ENCODE assay signal across 33 cellular contexts in genomic region chrX:55167124-55167523, GRCh38. TPM values are rescaled to one million over a fixed set of nuclear protein-coding genes. Genes with fewer than 3 reads are reported as not detected.
DNase-seq lines count a peak whose midpoint lies in the region; FAIRE-seq and TF ChIP-seq lines count a peak whose summit lies in the region.
"Had no signal": no experiment of that assay in that cellular context is flagged by ENCODE, and none has a peak within 500 bp of the region (broad histone marks: within the 10 kb centered on the region; RNA-seq: fewer than 3 reads in every experiment).

No MANE protein-coding gene starts in this region.

- FAIRE-seq in astrocyte (lab: Jason Lieb, UNC): peak; percentile 75
- FAIRE-seq: islet of Langerhans had no signal

- no peak overlapping the region for H2BK5ac ChIP-seq in mesenchymal stem cell (ENCODE audit: low read depth, low read length, poor library complexity, severe bottlenecking)

- H4K91ac ChIP-seq in mesenchymal stem cell (ENCODE audit: low read length): no peak overlapping the region

- no peak overlapping the region for H3K4me2 ChIP-seq in astrocyte (ENCODE audit: low read length)
- H3K4me2 ChIP-seq in mesenchymal stem cell (ENCODE audit: low read length, poor library complexity, severe bottlenecking): no peak overlapping the region

- H2AK5ac ChIP-seq in mesenchymal stem cell (ENCODE audit: low read length, severe bottlenecking): no peak overlapping the region

- no peak overlapping the region for H3K18ac ChIP-seq in mesenchymal stem cell (ENCODE audit: low read depth in 1 of 2, low read length in 2 of 2)

- no peak overlapping the region for H3K4me3 ChIP-seq in astrocyte (ENCODE audit: insufficient read depth, low read depth, low read length)
- no peak overlapping the region for H3K4me3 ChIP-seq in mesenchymal stem cell (ENCODE audit: insufficient read depth in 1 of 2, low read depth in 1 of 2, low read length in 2 of 2)
- H3K4me3 ChIP-seq: colonic mucosa, esophagus squamous epithelium, Peyer's patch, SK-N-MC, tibial nerve had no signal

- no peak overlapping the region for H2BK15ac ChIP-seq in mesenchymal stem cell (ENCODE audit: low read depth, poor library complexity, severe bottlenecking)

- H3K36me3 Mint-ChIP-seq in astrocyte (ENCODE audit: low read depth, unreplicated experiment): no peaks in the 10 kb centered on the region
- H3K36me3 Mint-ChIP-seq: CD8-positive, alpha-beta T cell; IgD-negative memory B cell had no signal

- H3K27ac ChIP-seq in astrocyte (ENCODE audit: low read depth, low read length) (no peak overlapping the region), mesenchymal stem cell (ENCODE audit: low read length, poor library complexity, severe bottlenecking) (no peak overlapping the region)
- H3K27ac ChIP-seq: 22Rv1, colonic mucosa, esophagus squamous epithelium, HL-60, Peyer's patch, SK-N-MC, tibial nerve had no signal

- H3K9ac ChIP-seq in astrocyte (ENCODE audit: low read length) (no peak overlapping the region), mesenchymal stem cell (ENCODE audit: low read length) (no peak overlapping the region)

- no peaks in the 10 kb centered on the region for H3K79me2 ChIP-seq in astrocyte (ENCODE audit: insufficient read depth, low read length)

- H3K4me1 ChIP-seq in astrocyte (ENCODE audit: insufficient read depth, low read length): no peaks in the 10 kb centered on the region
- no peaks in the 10 kb centered on the region for H3K4me1 ChIP-seq in mesenchymal stem cell (ENCODE audit: control insufficient read depth, insufficient read depth, low read depth, low read length)
- H3K4me1 ChIP-seq: colonic mucosa, esophagus squamous epithelium, Peyer's patch, tibial nerve had no signal

- H3K36me3 ChIP-seq in astrocyte (ENCODE audit: insufficient read depth, low read length): no peaks in the 10 kb centered on the region
- H3K36me3 ChIP-seq in mesenchymal stem cell (ENCODE audit: control insufficient read depth in 1 of 2, insufficient read depth in 2 of 2, low read depth in 1 of 2, low read length in 2 of 2): no peaks in the 10 kb centered on the region
- H3K36me3 ChIP-seq: colonic mucosa, esophagus squamous epithelium, Peyer's patch, tibial nerve had no signal

- H2BK12ac ChIP-seq in mesenchymal stem cell (ENCODE audit: low read length in 2 of 2): no peak overlapping the region

- H3K23ac ChIP-seq in mesenchymal stem cell (ENCODE audit: low read length in 2 of 2): no peak overlapping the region

- H3K4me3 Mint-ChIP-seq in astrocyte (ENCODE audit: unreplicated experiment): no peak overlapping the region
- H3K4me3 Mint-ChIP-seq: activated CD4-positive, alpha-beta T cell treated with anti-CD3 and anti-CD28 coated beads, Interleukin-2, amount 10 ng/mL, durations not matched to agents 24 days and 14 days; activated T-cell treated with anti-CD3 and anti-CD28 coated beads, Interleukin-2, amount 50 U/mL, for 4 hours; CD8-positive, alpha-beta T cell; effector memory CD8-positive, alpha-beta T cell; H9; IgD-negative memory B cell; stimulated activated naive CD8-positive, alpha-beta T cell treated with anti-CD3 and anti-CD28 coated beads, Interleukin-15, amount 100 ng/mL, for 72 hours had no signal

- no peaks in the 10 kb centered on the region for H3K9me3 ChIP-seq in astrocyte (ENCODE audit: insufficient read depth, low read depth, low read length)
- H3K9me3 ChIP-seq in mesenchymal stem cell (ENCODE audit: control insufficient read depth, low read length): no peaks in the 10 kb centered on the region
- H3K9me3 ChIP-seq: colonic mucosa, esophagus squamous epithelium, Peyer's patch, tibial nerve had no signal

- no peaks in the 10 kb centered on the region for H3K27me3 ChIP-seq in astrocyte (ENCODE audit: insufficient read depth, low read length)
- H3K27me3 ChIP-seq in mesenchymal stem cell (ENCODE audit: control insufficient read depth in 1 of 2, insufficient read depth in 1 of 2, low read length in 2 of 2): peaks cover 0 to 7% of the 10 kb centered on the region in 2 experiments
- H3K27me3 ChIP-seq: colonic mucosa, esophagus squamous epithelium, Peyer's patch had no signal

- no peak overlapping the region for H2AFZ ChIP-seq in astrocyte (ENCODE audit: low read depth, low read length)
- no peak overlapping the region for H2AFZ ChIP-seq in mesenchymal stem cell (ENCODE audit: low read depth, low read length)

- no peaks in the 10 kb centered on the region for H3K27me3 Mint-ChIP-seq in astrocyte (ENCODE audit: low read depth, unreplicated experiment)
- H3K27me3 Mint-ChIP-seq: effector memory CD8-positive, alpha-beta T cell; IgD-negative memory B cell; progenitor cell of endocrine pancreas; stimulated activated naive CD8-positive, alpha-beta T cell treated with anti-CD3 and anti-CD28 coated beads, Interleukin-15, amount 100 ng/mL, for 72 hours had no signal

- H3K9me3 Mint-ChIP-seq in astrocyte (ENCODE audit: unreplicated experiment): peaks cover 3% of the 10 kb centered on the region
- H3K9me3 Mint-ChIP-seq: activated CD4-positive, alpha-beta T cell treated with anti-CD3 and anti-CD28 coated beads, Interleukin-2, amount 10 ng/mL, durations not matched to agents 24 days and 14 days; activated T-cell treated with anti-CD3 and anti-CD28 coated beads, Interleukin-2, amount 50 U/mL, for 4 hours; CD8-positive, alpha-beta T cell; effector memory CD8-positive, alpha-beta T cell had no signal

- TF ChIP-seq CTCF in astrocyte (IDR thresholded peaks at IDR 0.05; ENCODE audit: insufficient read depth, low read depth, low read length) (no peak), GM13977 (IDR thresholded peaks at IDR 0.05; ENCODE audit: extremely low read depth, insufficient read depth, missing control alignments) (no peak)

- no peak overlapping the region for H4K8ac ChIP-seq in mesenchymal stem cell (ENCODE audit: low read length)

- no peak overlapping the region for H3K4ac ChIP-seq in mesenchymal stem cell (ENCODE audit: low read depth in 1 of 2, low read length in 2 of 2)

- H3K14ac ChIP-seq in mesenchymal stem cell (ENCODE audit: low read length in 2 of 2): no peak overlapping the region

- 50% methylated on average over 1 of the region's 3 CpGs for WGBS in mesenchymal stem cell

- DNase-seq in DMS 273 (lab: John Stamatoyannopoulos, UW; ENCODE audit: unreplicated experiment) (peak; percentile 28), DMS 273 treated with DMSO at 0.1 percent for 48 hours (lab: John Stamatoyannopoulos, UW) (no peak), HT1080 (ENCODE audit: low read depth) (peak; percentile 14), astrocyte (ENCODE audit: low read depth) (no peak), mesenchymal stem cell (peak; percentile 24), dermis blood vessel endothelial cell (no peak), UCSD-AML1 (lab: John Stamatoyannopoulos, UW; ENCODE audit: unreplicated experiment) (no peak), GM13977 (ENCODE audit: low spot score) (no peak)
- DNase-seq: activated CD4-positive, alpha-beta T cell treated with anti-CD3 and anti-CD28 coated beads, Interleukin-2, amount 10 ng/mL, durations not matched to agents 24 days and 14 days; activated naive CD4-positive, alpha-beta T cell; activated T-cell treated with anti-CD3 and anti-CD28 coated beads, Interleukin-2, amount 50 U/mL, for 4 hours; CD8-positive, alpha-beta T cell; colonic mucosa; DND-41; effector memory CD8-positive, alpha-beta T cell; esophagus squamous epithelium; H9; NCI-H1417; NCI-H446; NK-92 treated with Interleukin-12 subunit alpha and Interleukin-12 subunit beta, amount 100 ng/mL, for 24 hours; Peyer's patch; stimulated activated naive CD8-positive, alpha-beta T cell treated with anti-CD3 and anti-CD28 coated beads, Interleukin-15, amount 100 ng/mL, for 72 hours; T-helper 2 cell had no signal

- no peaks in the 10 kb centered on the region for H4K20me1 ChIP-seq in astrocyte (ENCODE audit: insufficient read depth, low read length)

- H3K79me1 ChIP-seq in mesenchymal stem cell (replicated peaks; ENCODE audit: low read length, poor library complexity, severe bottlenecking): no peaks in the 10 kb centered on the region

- in situ Hi-C loops in GM13977 (cut with MboI; ENCODE audit: low pct_unique_long_range_greater_than_20kb, low sequenced_read_pairs, unreplicated experiment): no loop called here

- no peak overlapping the region for H3K27ac Mint-ChIP-seq in astrocyte (ENCODE audit: unreplicated experiment)
- H3K27ac Mint-ChIP-seq: activated CD4-positive, alpha-beta T cell treated with anti-CD3 and anti-CD28 coated beads, Interleukin-2, amount 10 ng/mL, durations not matched to agents 24 days and 14 days; CD8-positive, alpha-beta T cell; effector memory CD8-positive, alpha-beta T cell; H9; IgD-negative memory B cell; progenitor cell of endocrine pancreas; stimulated activated naive CD8-positive, alpha-beta T cell treated with anti-CD3 and anti-CD28 coated beads, Interleukin-15, amount 100 ng/mL, for 72 hours had no signal

- H3K4me1 Mint-ChIP-seq in astrocyte (ENCODE audit: low read depth, unreplicated experiment): no peaks in the 10 kb centered on the region
- H3K4me1 Mint-ChIP-seq: activated CD4-positive, alpha-beta T cell treated with anti-CD3 and anti-CD28 coated beads, Interleukin-2, amount 10 ng/mL, durations not matched to agents 24 days and 14 days; H9; stimulated activated naive CD8-positive, alpha-beta T cell treated with anti-CD3 and anti-CD28 coated beads, Interleukin-15, amount 100 ng/mL, for 72 hours had no signal

- H2BK120ac ChIP-seq in mesenchymal stem cell (ENCODE audit: low read depth, low read length): no peak overlapping the region

RNA-seq across cellular contexts. Expression of gene PAGE5, which starts 53.0 kb away (rescaled TPM):
- 254 and 341 TPM in 2 replicates for total RNA-seq in HT1080 (2014; rRNA removed; shearing (Covaris generic))
- 232 and 245 TPM in 2 replicates for polyA plus RNA-seq in HT1080 (2015; cell fraction: cytosol; rRNA removed)
- polyA plus RNA-seq in HT1080 (2015; cell fraction: nucleus; rRNA removed): 121 and 129 TPM in 2 replicates
- total RNA-seq in astrocyte: not detected in 2 replicates
- not detected for polyA plus RNA-seq in mesenchymal stem cell (2013, experiment 1 of 2)
- polyA plus RNA-seq in mesenchymal stem cell (2013, experiment 2 of 2): not detected
- not detected in 2 replicates for total RNA-seq in dermis blood vessel endothelial cell
- total RNA-seq: activated CD4-positive, alpha-beta T cell treated with anti-CD3 and anti-CD28 coated beads, Interleukin-2, amount 10 ng/mL, durations not matched to agents 24 days and 14 days; CD8-positive, alpha-beta T cell; colonic mucosa; esophagus squamous epithelium; H9; lower leg skin; mucosa of gallbladder; Peyer's patch; progenitor cell of endocrine pancreas; tibial nerve had no signal
- polyA plus RNA-seq: adipose tissue, IgD-negative memory B cell had no signal

Comparison
In these comparisons a context has a peak if more than half of its experiments do, and no peak if none do; other contexts are left out.
1. DNase-seq: peak in DMS 273 (single experiment), HT1080 (single experiment) and mesenchymal stem cell (single experiment); none in DMS 273 treated with DMSO at 0.1 percent for 48 hours (single experiment), astrocyte (single experiment), dermis blood vessel endothelial cell (single experiment), UCSD-AML1 (single experiment) and GM13977 (single experiment).
2. RNA of gene PAGE5, which starts 53.0 kb away (total RNA-seq): 254 to 341 TPM in HT1080; not detected in astrocyte and not detected in dermis blood vessel endothelial cell; every median in the first group is over 100 times any median in the second.